ENCODE assay signal across 1 cellular context in the genomic region with DNA sequence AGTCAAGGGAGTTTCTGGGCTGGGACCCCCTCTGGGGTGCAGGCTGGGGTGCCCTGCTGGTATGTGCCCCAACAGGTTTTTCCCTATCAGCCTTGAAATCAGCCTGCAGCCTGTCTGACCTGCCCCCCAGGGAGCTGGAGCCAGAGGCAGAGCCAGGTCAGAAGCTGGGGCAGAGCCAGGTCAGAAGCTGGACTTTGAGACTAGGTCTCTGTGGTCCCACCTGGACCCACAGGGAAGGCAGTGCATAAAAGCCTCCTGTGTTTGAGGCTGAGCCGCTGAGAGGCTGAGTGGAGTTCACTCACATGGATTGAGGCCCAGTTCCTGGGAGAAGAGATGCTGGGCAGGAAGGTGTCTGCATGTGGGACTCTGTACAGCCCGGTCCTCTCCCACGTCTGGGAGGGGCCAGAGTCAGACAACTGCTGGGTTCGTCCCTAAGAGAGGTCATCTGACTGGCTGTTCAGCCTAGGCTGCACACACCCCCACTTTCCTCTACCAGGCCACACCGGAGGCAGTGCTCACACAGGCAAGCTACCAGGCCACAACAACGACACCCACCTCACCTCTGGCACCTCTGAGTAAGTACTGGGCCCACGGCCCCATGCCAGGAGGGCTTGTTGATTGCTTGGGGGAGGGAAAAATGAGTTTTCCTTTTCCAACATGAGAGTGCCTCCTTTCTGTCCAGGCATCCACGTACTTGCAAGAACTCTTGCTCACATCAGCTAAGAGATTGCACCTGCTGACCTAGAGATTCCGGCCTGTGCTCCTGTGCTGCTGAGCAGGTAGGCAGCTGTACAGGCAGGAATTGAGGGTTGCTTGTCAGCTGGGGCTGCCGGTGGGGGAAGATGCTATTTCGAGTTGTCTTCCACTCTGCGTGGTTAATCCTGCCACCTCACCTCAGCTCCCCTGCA.
TF ChIP-seq lines count a peak whose summit lies in the region.

A gene with protein sequence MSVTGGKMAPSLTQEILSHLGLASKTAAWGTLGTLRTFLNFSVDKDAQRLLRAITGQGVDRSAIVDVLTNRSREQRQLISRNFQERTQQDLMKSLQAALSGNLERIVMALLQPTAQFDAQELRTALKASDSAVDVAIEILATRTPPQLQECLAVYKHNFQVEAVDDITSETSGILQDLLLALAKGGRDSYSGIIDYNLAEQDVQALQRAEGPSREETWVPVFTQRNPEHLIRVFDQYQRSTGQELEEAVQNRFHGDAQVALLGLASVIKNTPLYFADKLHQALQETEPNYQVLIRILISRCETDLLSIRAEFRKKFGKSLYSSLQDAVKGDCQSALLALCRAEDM (plus strand): TSS at position 488 of the 908 bp plus-strand sequence. CDS start 814 bp downstream, outside the sequence.

TF ChIP-seq in HepG2, 621 proteins besides CTCF, POLR2A, EP300 and RAD21 (continued from another document and continues in another):
- TF ChIP-seq, protein P1, sequence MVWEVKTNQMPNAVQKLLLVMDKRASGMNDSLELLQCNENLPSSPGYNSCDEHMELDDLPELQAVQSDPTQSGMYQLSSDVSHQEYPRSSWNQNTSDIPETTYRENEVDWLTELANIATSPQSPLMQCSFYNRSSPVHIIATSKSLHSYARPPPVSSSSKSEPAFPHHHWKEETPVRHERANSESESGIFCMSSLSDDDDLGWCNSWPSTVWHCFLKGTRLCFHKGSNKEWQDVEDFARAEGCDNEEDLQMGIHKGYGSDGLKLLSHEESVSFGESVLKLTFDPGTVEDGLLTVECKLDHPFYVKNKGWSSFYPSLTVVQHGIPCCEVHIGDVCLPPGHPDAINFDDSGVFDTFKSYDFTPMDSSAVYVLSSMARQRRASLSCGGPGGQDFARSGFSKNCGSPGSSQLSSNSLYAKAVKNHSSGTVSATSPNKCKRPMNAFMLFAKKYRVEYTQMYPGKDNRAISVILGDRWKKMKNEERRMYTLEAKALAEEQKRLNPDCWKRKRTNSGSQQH (CRISPR knock-in tag; IDR thresholded peaks at IDR 0.05; ENCODE audit: low read depth): 0 out of 2 replicates have a peak, but pooled peaks have one; percentile 69
- TF ChIP-seq ZNF816 (CRISPR knock-in tag; IDR thresholded peaks at IDR 0.05; ENCODE audit: borderline replicate concordance) (no peak), ZNF782 (CRISPR knock-in tag; IDR thresholded peaks at IDR 0.05; ENCODE audit: borderline replicate concordance) (peak; percentile 30; the same call in 1 of the 2 replicates), RBAK (CRISPR knock-in tag; IDR thresholded peaks at IDR 0.05) (no peak; the same call in 1 of the 2 replicates), CENPT (CRISPR knock-in tag; IDR thresholded peaks at IDR 0.05; ENCODE audit: low read depth) (no peak), U2AF2 (IDR thresholded peaks at IDR 0.05; ENCODE audit: low read depth, low read length) (no peak), CAMTA2 (CRISPR knock-in tag; IDR thresholded peaks at IDR 0.05; ENCODE audit: borderline replicate concordance) (no peak), AGO1 (IDR thresholded peaks at IDR 0.05; ENCODE audit: low read depth, low read length, poor library complexity, severe bottlenecking) (no peak), HMGA1 (CRISPR knock-in tag; conservative IDR thresholded peaks at IDR 0.05) (no peak), ADNP (CRISPR knock-in tag; IDR thresholded peaks at IDR 0.05) (no peak), GTF2F1 (IDR thresholded peaks at IDR 0.05; ENCODE audit: low read length) (no peak), CREB1 (IDR thresholded peaks at IDR 0.05) (no peak), CREB1 (CRISPR knock-in tag; IDR thresholded peaks at IDR 0.05) (no peak), NBN (conservative IDR thresholded peaks at IDR 0.05) (no peak), RBM22 (optimal IDR thresholded peaks at IDR 0.05; ENCODE audit: low read length) (no peak), SMARCE1 (IDR thresholded peaks at IDR 0.05; ENCODE audit: borderline replicate concordance) (no peak), ZEB1 (IDR thresholded peaks at IDR 0.05; ENCODE audit: insufficient replicate concordance, low read depth) (peak; percentile 34), ZSCAN22 (CRISPR knock-in tag; IDR thresholded peaks at IDR 0.05) (no peak), MXD4 (CRISPR knock-in tag; IDR thresholded peaks at IDR 0.05) (no peak; the same call in 1 of the 2 replicates), SOX13 (IDR thresholded peaks at IDR 0.05) (no peak), SOX13 (CRISPR knock-in tag; conservative IDR thresholded peaks at IDR 0.05 in 1 of 2, IDR thresholded peaks at IDR 0.05 in 1 of 2) (peak in 1 of 2 experiments; percentile 49; a peak in 1 of 4 replicates), REPIN1 (CRISPR knock-in tag; IDR thresholded peaks at IDR 0.05; ENCODE audit: borderline replicate concordance, low read depth) (peak; percentile 75; the same call in 1 of the 2 replicates), EEA1 (CRISPR knock-in tag; IDR thresholded peaks at IDR 0.05; ENCODE audit: borderline replicate concordance) (no peak), HNRNPH1 (optimal IDR thresholded peaks at IDR 0.05; ENCODE audit: low read depth, low read length) (no peak), SATB2 (CRISPR knock-in tag; IDR thresholded peaks at IDR 0.05) (no peak), ZNF124 (CRISPR knock-in tag; IDR thresholded peaks at IDR 0.05) (no peak), ZNF652 (CRISPR knock-in tag; IDR thresholded peaks at IDR 0.05; ENCODE audit: borderline replicate concordance, low read depth) (no peak), ZC3H13 (CRISPR knock-in tag; IDR thresholded peaks at IDR 0.05) (no peak), GTF3A (CRISPR knock-in tag; conservative IDR thresholded peaks at IDR 0.05) (no peak), CENPX (CRISPR knock-in tag; IDR thresholded peaks at IDR 0.05) (no peak), ZNF549 (CRISPR knock-in tag; IDR thresholded peaks at IDR 0.05) (no peak)
- TF ChIP-seq, protein P2, sequence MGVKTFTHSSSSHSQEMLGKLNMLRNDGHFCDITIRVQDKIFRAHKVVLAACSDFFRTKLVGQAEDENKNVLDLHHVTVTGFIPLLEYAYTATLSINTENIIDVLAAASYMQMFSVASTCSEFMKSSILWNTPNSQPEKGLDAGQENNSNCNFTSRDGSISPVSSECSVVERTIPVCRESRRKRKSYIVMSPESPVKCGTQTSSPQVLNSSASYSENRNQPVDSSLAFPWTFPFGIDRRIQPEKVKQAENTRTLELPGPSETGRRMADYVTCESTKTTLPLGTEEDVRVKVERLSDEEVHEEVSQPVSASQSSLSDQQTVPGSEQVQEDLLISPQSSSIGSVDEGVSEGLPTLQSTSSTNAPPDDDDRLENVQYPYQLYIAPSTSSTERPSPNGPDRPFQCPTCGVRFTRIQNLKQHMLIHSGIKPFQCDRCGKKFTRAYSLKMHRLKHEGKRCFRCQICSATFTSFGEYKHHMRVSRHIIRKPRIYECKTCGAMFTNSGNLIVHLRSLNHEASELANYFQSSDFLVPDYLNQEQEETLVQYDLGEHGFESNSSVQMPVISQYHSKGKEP (CRISPR knock-in tag; IDR thresholded peaks at IDR 0.05): no peak
- TF ChIP-seq, protein P3, sequence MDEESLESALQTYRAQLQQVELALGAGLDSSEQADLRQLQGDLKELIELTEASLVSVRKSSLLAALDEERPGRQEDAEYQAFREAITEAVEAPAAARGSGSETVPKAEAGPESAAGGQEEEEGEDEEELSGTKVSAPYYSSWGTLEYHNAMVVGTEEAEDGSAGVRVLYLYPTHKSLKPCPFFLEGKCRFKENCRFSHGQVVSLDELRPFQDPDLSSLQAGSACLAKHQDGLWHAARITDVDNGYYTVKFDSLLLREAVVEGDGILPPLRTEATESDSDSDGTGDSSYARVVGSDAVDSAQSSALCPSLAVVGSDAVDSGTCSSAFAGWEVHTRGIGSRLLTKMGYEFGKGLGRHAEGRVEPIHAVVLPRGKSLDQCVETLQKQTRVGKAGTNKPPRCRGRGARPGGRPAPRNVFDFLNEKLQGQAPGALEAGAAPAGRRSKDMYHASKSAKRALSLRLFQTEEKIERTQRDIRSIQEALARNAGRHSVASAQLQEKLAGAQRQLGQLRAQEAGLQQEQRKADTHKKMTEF (CRISPR knock-in tag; IDR thresholded peaks at IDR 0.05): peak; percentile 61; the same call in 1 of the 2 replicates
- TF ChIP-seq, protein P4, sequence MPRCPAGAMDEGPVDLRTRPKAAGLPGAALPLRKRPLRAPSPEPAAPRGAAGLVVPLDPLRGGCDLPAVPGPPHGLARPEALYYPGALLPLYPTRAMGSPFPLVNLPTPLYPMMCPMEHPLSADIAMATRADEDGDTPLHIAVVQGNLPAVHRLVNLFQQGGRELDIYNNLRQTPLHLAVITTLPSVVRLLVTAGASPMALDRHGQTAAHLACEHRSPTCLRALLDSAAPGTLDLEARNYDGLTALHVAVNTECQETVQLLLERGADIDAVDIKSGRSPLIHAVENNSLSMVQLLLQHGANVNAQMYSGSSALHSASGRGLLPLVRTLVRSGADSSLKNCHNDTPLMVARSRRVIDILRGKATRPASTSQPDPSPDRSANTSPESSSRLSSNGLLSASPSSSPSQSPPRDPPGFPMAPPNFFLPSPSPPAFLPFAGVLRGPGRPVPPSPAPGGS (CRISPR knock-in tag; IDR thresholded peaks at IDR 0.05): no peak; the same call in 1 of the 2 replicates
- TF ChIP-seq, protein P5, sequence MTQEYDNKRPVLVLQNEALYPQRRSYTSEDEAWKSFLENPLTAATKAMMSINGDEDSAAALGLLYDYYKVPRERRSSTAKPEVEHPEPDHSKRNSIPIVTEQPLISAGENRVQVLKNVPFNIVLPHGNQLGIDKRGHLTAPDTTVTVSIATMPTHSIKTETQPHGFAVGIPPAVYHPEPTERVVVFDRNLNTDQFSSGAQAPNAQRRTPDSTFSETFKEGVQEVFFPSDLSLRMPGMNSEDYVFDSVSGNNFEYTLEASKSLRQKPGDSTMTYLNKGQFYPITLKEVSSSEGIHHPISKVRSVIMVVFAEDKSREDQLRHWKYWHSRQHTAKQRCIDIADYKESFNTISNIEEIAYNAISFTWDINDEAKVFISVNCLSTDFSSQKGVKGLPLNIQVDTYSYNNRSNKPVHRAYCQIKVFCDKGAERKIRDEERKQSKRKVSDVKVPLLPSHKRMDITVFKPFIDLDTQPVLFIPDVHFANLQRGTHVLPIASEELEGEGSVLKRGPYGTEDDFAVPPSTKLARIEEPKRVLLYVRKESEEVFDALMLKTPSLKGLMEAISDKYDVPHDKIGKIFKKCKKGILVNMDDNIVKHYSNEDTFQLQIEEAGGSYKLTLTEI (CRISPR knock-in tag; conservative IDR thresholded peaks at IDR 0.05): no peak
- TF ChIP-seq, protein P6, sequence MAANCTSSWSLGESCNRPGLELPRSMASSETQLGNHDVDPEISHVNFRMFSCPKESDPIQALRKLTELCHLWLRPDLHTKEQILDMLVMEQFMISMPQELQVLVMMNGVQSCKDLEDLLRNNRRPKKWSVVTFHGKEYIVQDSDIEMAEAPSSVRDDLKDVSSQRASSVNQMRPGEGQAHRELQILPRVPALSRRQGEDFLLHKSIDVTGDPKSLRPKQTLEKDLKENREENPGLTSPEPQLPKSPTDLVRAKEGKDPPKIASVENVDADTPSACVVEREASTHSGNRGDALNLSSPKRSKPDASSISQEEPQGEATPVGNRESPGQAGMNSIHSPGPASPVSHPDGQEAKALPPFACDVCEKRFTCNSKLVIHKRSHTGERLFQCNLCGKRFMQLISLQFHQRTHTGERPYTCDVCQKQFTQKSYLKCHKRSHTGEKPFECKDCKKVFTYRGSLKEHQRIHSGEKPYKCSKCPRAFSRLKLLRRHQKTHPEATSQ (CRISPR knock-in tag; IDR thresholded peaks at IDR 0.05; ENCODE audit: borderline replicate concordance): no peak
- TF ChIP-seq, protein P7, sequence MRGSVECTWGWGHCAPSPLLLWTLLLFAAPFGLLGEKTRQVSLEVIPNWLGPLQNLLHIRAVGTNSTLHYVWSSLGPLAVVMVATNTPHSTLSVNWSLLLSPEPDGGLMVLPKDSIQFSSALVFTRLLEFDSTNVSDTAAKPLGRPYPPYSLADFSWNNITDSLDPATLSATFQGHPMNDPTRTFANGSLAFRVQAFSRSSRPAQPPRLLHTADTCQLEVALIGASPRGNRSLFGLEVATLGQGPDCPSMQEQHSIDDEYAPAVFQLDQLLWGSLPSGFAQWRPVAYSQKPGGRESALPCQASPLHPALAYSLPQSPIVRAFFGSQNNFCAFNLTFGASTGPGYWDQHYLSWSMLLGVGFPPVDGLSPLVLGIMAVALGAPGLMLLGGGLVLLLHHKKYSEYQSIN (CRISPR knock-in tag; IDR thresholded peaks at IDR 0.05; ENCODE audit: borderline replicate concordance): no peak
- TF ChIP-seq, protein P8, sequence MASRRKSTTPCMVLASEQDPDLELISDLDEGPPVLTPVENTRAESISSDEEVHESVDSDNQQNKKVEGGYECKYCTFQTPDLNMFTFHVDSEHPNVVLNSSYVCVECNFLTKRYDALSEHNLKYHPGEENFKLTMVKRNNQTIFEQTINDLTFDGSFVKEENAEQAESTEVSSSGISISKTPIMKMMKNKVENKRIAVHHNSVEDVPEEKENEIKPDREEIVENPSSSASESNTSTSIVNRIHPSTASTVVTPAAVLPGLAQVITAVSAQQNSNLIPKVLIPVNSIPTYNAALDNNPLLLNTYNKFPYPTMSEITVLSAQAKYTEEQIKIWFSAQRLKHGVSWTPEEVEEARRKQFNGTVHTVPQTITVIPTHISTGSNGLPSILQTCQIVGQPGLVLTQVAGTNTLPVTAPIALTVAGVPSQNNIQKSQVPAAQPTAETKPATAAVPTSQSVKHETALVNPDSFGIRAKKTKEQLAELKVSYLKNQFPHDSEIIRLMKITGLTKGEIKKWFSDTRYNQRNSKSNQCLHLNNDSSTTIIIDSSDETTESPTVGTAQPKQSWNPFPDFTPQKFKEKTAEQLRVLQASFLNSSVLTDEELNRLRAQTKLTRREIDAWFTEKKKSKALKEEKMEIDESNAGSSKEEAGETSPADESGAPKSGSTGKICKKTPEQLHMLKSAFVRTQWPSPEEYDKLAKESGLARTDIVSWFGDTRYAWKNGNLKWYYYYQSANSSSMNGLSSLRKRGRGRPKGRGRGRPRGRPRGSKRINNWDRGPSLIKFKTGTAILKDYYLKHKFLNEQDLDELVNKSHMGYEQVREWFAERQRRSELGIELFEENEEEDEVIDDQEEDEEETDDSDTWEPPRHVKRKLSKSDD (CRISPR knock-in tag; IDR thresholded peaks at IDR 0.05; ENCODE audit: low read depth): no peak
